ENCODE assay signal across 10 cellular contexts in genomic region chr4:77001907-77002306, GRCh38. TPM values are rescaled to one million over a fixed set of nuclear protein-coding genes. Genes with fewer than 3 reads are reported as not detected.
DNase-seq lines count a peak whose midpoint lies in the region; ATAC-seq and TF ChIP-seq lines count a peak whose summit lies in the region.
"Had no signal": no experiment of that assay in that cellular context is flagged by ENCODE, and none has a peak within 500 bp of the region (broad histone marks: within the 10 kb centered on the region; RNA-seq: fewer than 3 reads in every experiment).

No MANE protein-coding gene starts in this region.

- intact Hi-C loops in left ventricle myocardium superior (cut with micrococcal nuclease): no loop called here
- intact Hi-C loops in adrenal gland (cut with DNase I): no loop called here

- ATAC-seq in left ventricle myocardium superior (peak; percentile 26), GM19397 (IDR thresholded peaks at IDR 0.05; ENCODE audit: unreplicated experiment) (no peak)

- no peak for TF ChIP-seq POLR2A in adrenal gland (IDR thresholded peaks at IDR 0.05)

- H3K9me3 ChIP-seq in skeletal muscle tissue (ENCODE audit: control insufficient read depth in 3 of 3, low read length in 3 of 3) (no peaks in the 10 kb centered on the region), adrenal gland (replicated peaks in 1 of 3) (no peaks in the 10 kb centered on the region)

- H3K27ac ChIP-seq in skeletal muscle tissue (ENCODE audit: low read depth, low read length): peak overlapping the region; percentile 43
- peak overlapping the region in 2 of 5 donors; percentile 25 to 59 for H3K27ac ChIP-seq in adrenal gland

- H3K9ac ChIP-seq in skeletal muscle tissue (ENCODE audit: low read depth in 1 of 3, low read length in 3 of 3): no peak overlapping the region

- no peak for TF ChIP-seq CTCF in adrenal gland (IDR thresholded peaks at IDR 0.05)

- H3K4me3 ChIP-seq in skeletal muscle tissue (ENCODE audit: low read length in 3 of 3) (no peak overlapping the region), adrenal gland (no peak overlapping the region)

- WGBS in adrenal gland, 4 donors: 0 to 29% (median 10%) methylated on average over 1 of the region's 1 CpG

- H3K36me3 ChIP-seq in skeletal muscle tissue (ENCODE audit: control insufficient read depth in 3 of 3, insufficient read depth in 3 of 3, low read length in 3 of 3): peaks cover 8 to 23% (median 15%) of the 10 kb centered on the region in 3 donors
- H3K36me3 ChIP-seq in adrenal gland (replicated peaks in 1 of 2): peaks cover 0 to 7% of the 10 kb centered on the region in 2 donors

- no peaks in the 10 kb centered on the region for H3K27me3 ChIP-seq in skeletal muscle tissue (ENCODE audit: control insufficient read depth in 3 of 3, insufficient read depth in 3 of 3, low read length in 3 of 3)
- no peaks in the 10 kb centered on the region for H3K27me3 ChIP-seq in adrenal gland

- peak; percentile 26 for DNase-seq in NOMO-1 treated with DMSO at 0.1 percent for 48 hours (lab: John Stamatoyannopoulos, UW; ENCODE audit: unreplicated experiment)
- DNase-seq in NOMO-1 treated with dmso at 0.1 percent for 144 hours (lab: John Stamatoyannopoulos, UW; ENCODE audit: unreplicated experiment): no peak
- peak; percentile 20 for DNase-seq in amniotic stem cell (lab: John Stamatoyannopoulos, UW)
- no peak for DNase-seq in left ventricle myocardium superior
- DNase-seq in D341Med (ENCODE audit: low spot score): no peak
- DNase-seq in adrenal gland: no peak
- DNase-seq: activated CD4-positive, alpha-beta T cell treated with anti-CD3 and anti-CD28 coated beads, Interleukin-2, amount 50 U/mL, for 1 hour; OCI-M1 had no signal

- H3K4me1 ChIP-seq in skeletal muscle tissue (ENCODE audit: control insufficient read depth in 3 of 3, insufficient read depth in 3 of 3, low read length in 3 of 3) (peaks cover 15 to 19% (median 18%) of the 10 kb centered on the region in 3 donors), adrenal gland (replicated peaks in 1 of 2) (peaks cover 17 to 21% of the 10 kb centered on the region in 2 donors)

RNA-seq across cellular contexts. Expression of gene SEPTIN11, which starts 52.4 kb away (rescaled TPM):
- total RNA-seq in left ventricle myocardium superior (24.7 TPM), skeletal muscle tissue (325 TPM), adrenal gland (10 to 100 TPM; 24.0 to 49.1 (median 32.4) TPM)
- 10 to 100 TPM; 12.5 to 31.5 (median 30.7) TPM for polyA plus RNA-seq in adrenal gland

Comparison
In these comparisons a context has a peak if more than half of its experiments do, and no peak if none do; other contexts are left out.
1. DNase-seq: peak in NOMO-1 treated with DMSO at 0.1 percent for 48 hours (single experiment) and amniotic stem cell (single experiment); none in NOMO-1 treated with dmso at 0.1 percent for 144 hours (single experiment), left ventricle myocardium superior (single experiment), D341Med (single experiment) and adrenal gland (0 of 7).